In genomic region chr17:78716814-78717393, GRCh38 we compare ENCODE assay signal across 8 cellular contexts.
DNase-seq lines count a peak whose midpoint lies in the region; ATAC-seq and TF ChIP-seq lines count a peak whose summit lies in the region.

No MANE protein-coding gene starts in this region.

- peak overlapping the region; percentile 95 for H3K4me2 ChIP-seq in neural progenitor cell

- peak; percentile 41 for DNase-seq in EL
- peak; percentile 42 for DNase-seq in NCI-H1417 treated with DMSO at 0.1 percent for 48 hours (lab: John Stamatoyannopoulos, UW)
- DNase-seq in activated CD4-positive, alpha-beta T cell treated with anti-CD3 and anti-CD28 coated beads, Interleukin-2, amount 50 U/mL, for 1 hour: peak; percentile 34
- DNase-seq in fibroblast of pulmonary artery (ENCODE audit: low read depth): peak; percentile 41
- DNase-seq in neural progenitor cell (ENCODE audit: low spot score): peak; percentile 57
- DNase-seq in GM19238 (ENCODE audit: insufficient read length, low spot score): no peak

- no peak overlapping the region for H3K27ac ChIP-seq in neural progenitor cell

- peaks cover 15% of the 10 kb centered on the region for H3F3A ChIP-seq in neural progenitor cell (ENCODE audit: low read depth)

- no peaks in the 10 kb centered on the region for H3K27me3 ChIP-seq in neural progenitor cell

- peaks cover 15% of the 10 kb centered on the region for H4K20me1 ChIP-seq in neural progenitor cell (ENCODE audit: low read depth)

- H3K4me3 ChIP-seq in fibroblast of pulmonary artery (replicated peaks; ENCODE audit: low read depth, low read length) (peak overlapping the region; percentile 47), neural progenitor cell (peak overlapping the region; percentile 47)

- peaks cover 30% of the 10 kb centered on the region for H3K4me1 Mint-ChIP-seq in neural progenitor cell

- TF ChIP-seq CTCF in fibroblast of pulmonary artery (IDR thresholded peaks at IDR 0.05; ENCODE audit: low read length, missing control alignments) (no peak), neural progenitor cell (IDR thresholded peaks at IDR 0.05) (no peak)

- no peaks in the 10 kb centered on the region for H3K79me2 ChIP-seq in neural progenitor cell (ENCODE audit: low read depth)

- H3K27me3 Mint-ChIP-seq in neural progenitor cell (ENCODE audit: insufficient read depth, low read depth): no peaks in the 10 kb centered on the region

- H3K36me3 ChIP-seq in neural progenitor cell: no peaks in the 10 kb centered on the region

- H3K9me3 ChIP-seq in neural progenitor cell (ENCODE audit: low read depth): no peaks in the 10 kb centered on the region

- peak overlapping the region; percentile 26 for H2AFZ ChIP-seq in neural progenitor cell (replicated peaks)

- peak overlapping the region; percentile 85 for H3K4me3 Mint-ChIP-seq in neural progenitor cell

- no peaks in the 10 kb centered on the region for H3K9me3 Mint-ChIP-seq in neural progenitor cell

- no peaks in the 10 kb centered on the region for H3K36me3 Mint-ChIP-seq in neural progenitor cell

- no peak overlapping the region for H3K27ac Mint-ChIP-seq in neural progenitor cell

- H3K9ac ChIP-seq in neural progenitor cell: no peak overlapping the region

- peaks cover 26% of the 10 kb centered on the region for H3K4me1 ChIP-seq in neural progenitor cell

- ATAC-seq in HG03280 (IDR thresholded peaks at IDR 0.05; ENCODE audit: unreplicated experiment) (no peak), GM21619 (IDR thresholded peaks at IDR 0.05; ENCODE audit: unreplicated experiment) (no peak)
